8 cellular contexts compared by ENCODE assay signal in genomic region chr5:61768692-61769281, GRCh38.
A peak's percentile ranks its signal among the peaks of the same experiment; 100 is the strongest.
DNase-seq lines count a peak whose midpoint lies in the region; ATAC-seq and TF ChIP-seq lines count a peak whose summit lies in the region.

No MANE protein-coding gene starts in this region.

- no peaks in the 10 kb centered on the region for H3K4me1 ChIP-seq in hepatocyte (ENCODE audit: insufficient read depth)

- ATAC-seq in GM19463 (IDR thresholded peaks at IDR 0.05; ENCODE audit: unreplicated experiment) (peak; percentile 97), HG03354 (IDR thresholded peaks at IDR 0.05; ENCODE audit: poor library complexity, severe bottlenecking, unreplicated experiment) (peak; percentile 99)

- no peaks in the 10 kb centered on the region for H3K4me1 Mint-ChIP-seq in immature natural killer cell

- H3K27ac Mint-ChIP-seq in immature natural killer cell = no peak overlapping the region

- H3K4me2 ChIP-seq in hepatocyte = no peak overlapping the region

- no peaks in the 10 kb centered on the region for H4K20me1 ChIP-seq in hepatocyte (ENCODE audit: insufficient read depth, poor library complexity, severe bottlenecking)

- H3K9me3 ChIP-seq in hepatocyte (ENCODE audit: low read depth) = no peaks in the 10 kb centered on the region

- H3K9me3 Mint-ChIP-seq in immature natural killer cell = peaks cover 0 to 5% (median 1%) of the 10 kb centered on the region in 6 donors

- TF ChIP-seq CTCF in hepatocyte (IDR thresholded peaks at IDR 0.05; ENCODE audit: poor library complexity) = peak; percentile 59

- no peaks in the 10 kb centered on the region for H3K9me2 ChIP-seq in hepatocyte (replicated peaks; ENCODE audit: insufficient read depth)

- H3K4me3 ChIP-seq in hepatocyte = no peak overlapping the region

- WGBS in hepatocyte (ENCODE audit: low lambda C conversion rate, missing lambda C conversion rate) = 76% methylated on average over 5 of the region's 5 CpGs

- DNase-seq in ELR (ENCODE audit: low read depth) = peak; percentile 62
- DNase-seq in RPMI7951 (ENCODE audit: low read depth) = peak; percentile 24
- peak; percentile 69 for DNase-seq in hepatocyte (ENCODE audit: low spot score)
- no peak for DNase-seq in OCI-M2 (lab: John Stamatoyannopoulos, UW; ENCODE audit: unreplicated experiment)
- no peak for DNase-seq in immature natural killer cell
- no peak for DNase-seq in DMS153 (lab: John Stamatoyannopoulos, UW)

- no peaks in the 10 kb centered on the region for H3K36me3 ChIP-seq in hepatocyte (replicated peaks; ENCODE audit: insufficient read depth, low read depth)

- H3K27ac ChIP-seq in hepatocyte = no peak overlapping the region

- H3K36me3 Mint-ChIP-seq in immature natural killer cell = no peaks in the 10 kb centered on the region

- H2AFZ ChIP-seq in hepatocyte = no peak overlapping the region

- H3K27me3 ChIP-seq in hepatocyte = peaks cover 13% of the 10 kb centered on the region

- peaks cover 0 to 5% (median 3%) of the 10 kb centered on the region in 3 donors for H3K27me3 Mint-ChIP-seq in immature natural killer cell (ENCODE audit: low read depth in 3 of 3)

- H3K4me3 Mint-ChIP-seq in immature natural killer cell = no peak overlapping the region

- H3K79me2 ChIP-seq in hepatocyte = no peaks in the 10 kb centered on the region

Comparison
In these comparisons a context has a peak if more than half of its experiments do, and no peak if none do; other contexts are left out.
1. DNase-seq: peak in ELR (single experiment), RPMI7951 (single experiment) and hepatocyte (single experiment); none in OCI-M2 (single experiment), immature natural killer cell (0 of 3) and DMS153 (single experiment).